Comparison of ENCODE assay signal across 16 cellular contexts in the genomic region with DNA sequence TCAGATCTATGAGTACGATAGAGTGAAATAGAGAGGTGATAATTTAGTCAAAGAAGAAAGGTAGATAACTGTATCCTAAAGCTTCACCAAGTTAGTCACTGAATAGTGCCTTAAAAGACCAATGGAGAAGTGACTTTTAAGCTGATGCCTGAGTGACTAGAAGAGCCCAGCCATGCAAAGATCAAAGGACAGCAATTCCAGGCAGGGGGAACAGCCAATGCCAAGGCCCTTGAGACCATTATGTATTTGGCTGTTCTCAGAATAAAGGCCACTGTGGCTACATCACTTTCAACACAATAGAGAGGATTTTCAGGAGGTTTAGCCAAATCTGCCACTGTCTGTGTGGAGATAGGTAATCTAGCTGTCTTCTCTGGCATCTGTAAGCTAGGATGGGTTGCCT. TPM values are rescaled to one million over a fixed set of nuclear protein-coding genes. Genes with fewer than 3 reads are reported as not detected.
DNase-seq lines count a peak whose midpoint lies in the region; ATAC-seq and TF ChIP-seq lines count a peak whose summit lies in the region.
"Had no signal": no experiment of that assay in that cellular context is flagged by ENCODE, and none has a peak within 500 bp of the region (broad histone marks: within the 10 kb centered on the region; RNA-seq: fewer than 3 reads in every experiment).

No MANE protein-coding gene starts in this region.

- no peak for TF ChIP-seq CTCF in HFFc6 (IDR thresholded peaks at IDR 0.05)
- no peak for TF ChIP-seq CTCF in thoracic aorta (IDR thresholded peaks at IDR 0.05)

- peaks cover 70% of the 10 kb centered on the region for H3K4me1 Mint-ChIP-seq in HFFc6 (ENCODE audit: low read depth)

- no peak overlapping the region for H3K4me3 ChIP-seq in thoracic aorta
- H3K4me3 ChIP-seq: K562, Peyer's patch had no signal

- H3K9me3 ChIP-seq in thoracic aorta, result no peaks in the 10 kb centered on the region
- H3K9me3 ChIP-seq: Peyer's patch had no signal

- peaks cover 26% of the 10 kb centered on the region for H3K36me3 Mint-ChIP-seq in HFFc6 (ENCODE audit: low read depth)
- H3K36me3 Mint-ChIP-seq: CD8-positive, alpha-beta T cell had no signal

- H3K27ac ChIP-seq in thoracic aorta, result peak overlapping the region; percentile 31 to 69
- H3K27ac ChIP-seq: Peyer's patch had no signal

- no peaks in the 10 kb centered on the region for H3K27me3 ChIP-seq in thoracic aorta (replicated peaks; ENCODE audit: insufficient read depth)
- H3K27me3 ChIP-seq: Peyer's patch had no signal

- H3K4me1 ChIP-seq in thoracic aorta (ENCODE audit: control insufficient read depth in 1 of 2, low read depth in 2 of 2), result peaks cover 19 to 64% of the 10 kb centered on the region in 2 donors
- H3K4me1 ChIP-seq: Peyer's patch had no signal

- H3K27me3 Mint-ChIP-seq in HFFc6 (ENCODE audit: insufficient read depth), result no peaks in the 10 kb centered on the region; the same call in 1 of the 2 replicates

- no peaks in the 10 kb centered on the region for H3K9me3 Mint-ChIP-seq in HFFc6
- H3K9me3 Mint-ChIP-seq: CD8-positive, alpha-beta T cell had no signal

- ATAC-seq in thoracic aorta (ENCODE audit: insufficient number of reproducible peaks, low FRiP score, low read depth) (no peak), GM21723 (IDR thresholded peaks at IDR 0.05; ENCODE audit: unreplicated experiment) (no peak)
- ATAC-seq: CD8-positive, alpha-beta T cell; HCT116; K562 had no signal

- DNase-seq in HFFc6 (no peak), RPMI7951 (ENCODE audit: low read depth) (peak; percentile 43), kidney tubule cell (ENCODE audit: low spot score) (peak; percentile 31), thoracic aorta (ENCODE audit: low spot score) (no peak), NCI-H82 (lab: John Stamatoyannopoulos, UW) (no peak)
- no peak for DNase-seq in activated T-cell treated with anti-CD3 and anti-CD28 coated beads, Interleukin-2, amount 50 U/mL, for 48 hours
- DNase-seq: CD8-positive, alpha-beta T cell; EL; NCI-H146; NCI-H2081 treated with DMSO at 0.1 percent for 48 hours; NCI-H526; Peyer's patch; SHP77 treated with DMSO at 0.1 percent for 48 hours had no signal

- no peaks in the 10 kb centered on the region for H3K36me3 ChIP-seq in thoracic aorta
- H3K36me3 ChIP-seq: Peyer's patch had no signal

- peak overlapping the region; percentile 24 for H3K27ac Mint-ChIP-seq in HFFc6
- H3K27ac Mint-ChIP-seq: CD8-positive, alpha-beta T cell had no signal

- H3K4me3 Mint-ChIP-seq in HFFc6, result no peak overlapping the region
- H3K4me3 Mint-ChIP-seq: CD8-positive, alpha-beta T cell had no signal

RNA-seq across cellular contexts. Expression of a gene that starts 17.8 kb away (rescaled TPM):
- total RNA-seq in HFFc6 (2021; fragmentation: NEBNext Ultra II Directional; extraction: Animal tissue kit (Norgen Biotek cat#: 25700)), result 10 to 100 TPM; 11.5 to 29.2 (median 13.2) TPM
- total RNA-seq in RPMI7951 (2014; rRNA removed; shearing (Covaris generic)), result 15.5 and 21.1 TPM in 2 replicates
- 10 to 100 TPM; 64.1 to 81.6 TPM for total RNA-seq in thoracic aorta

Comparison
In these comparisons a context has a peak if more than half of its experiments do, and no peak if none do; other contexts are left out.
1. DNase-seq: peak in RPMI7951 (single experiment) and kidney tubule cell (single experiment); none in HFFc6 (single experiment), thoracic aorta (single experiment), activated T-cell treated with anti-CD3 and anti-CD28 coated beads, Interleukin-2, amount 50 U/mL, for 48 hours (0 of 2) and NCI-H82 (single experiment).